Comparison of ENCODE assay signal across 9 cellular contexts in genomic region chr9:128070874-128071273, GRCh38. TPM values are rescaled to one million over a fixed set of nuclear protein-coding genes. Genes with fewer than 3 reads are reported as not detected.
DNase-seq lines count a peak whose midpoint lies in the region; ATAC-seq and TF ChIP-seq lines count a peak whose summit lies in the region.
"Had no signal": no experiment of that assay in that cellular context is flagged by ENCODE, and none has a peak within 500 bp of the region (broad histone marks: within the 10 kb centered on the region; RNA-seq: fewer than 3 reads in every experiment).

No MANE protein-coding gene starts in this region.

- H3K4me1 Mint-ChIP-seq in activated naive CD8-positive, alpha-beta T cell treated with anti-CD3 and anti-CD28 coated beads, Interleukin-2, amount 10 ng/mL, durations not matched to agents 7 days and 5 days, result peaks cover 29% of the 10 kb centered on the region
- H3K4me1 Mint-ChIP-seq in nephron progenitor cell, result peaks cover 39% of the 10 kb centered on the region

- H3K4me3 Mint-ChIP-seq in activated naive CD8-positive, alpha-beta T cell treated with anti-CD3 and anti-CD28 coated beads, Interleukin-2, amount 10 ng/mL, durations not matched to agents 7 days and 5 days, result peak overlapping the region; percentile 94
- H3K4me3 Mint-ChIP-seq in nephron progenitor cell, result peak overlapping the region; percentile 32

- TF ChIP-seq CTCF in AG10803 (conservative IDR thresholded peaks at IDR 0.05; ENCODE audit: low read length) (no peak), HL-60 (IDR thresholded peaks at IDR 0.05; ENCODE audit: insufficient read depth, low read length) (no peak), nephron progenitor cell (IDR thresholded peaks at IDR 0.05) (no peak)

- H3K9me3 Mint-ChIP-seq in activated naive CD8-positive, alpha-beta T cell treated with anti-CD3 and anti-CD28 coated beads, Interleukin-2, amount 10 ng/mL, durations not matched to agents 7 days and 5 days, result no peaks in the 10 kb centered on the region
- no peaks in the 10 kb centered on the region for H3K9me3 Mint-ChIP-seq in nephron progenitor cell

- peak overlapping the region; percentile 32 for H3K4me3 ChIP-seq in AG10803 (ENCODE audit: low read length)
- H3K4me3 ChIP-seq in HL-60 (replicated peaks; ENCODE audit: insufficient read depth, low read length), result no peak overlapping the region

- DNase-seq in AG10803 (ENCODE audit: low read depth) (no peak), HL-60 (ENCODE audit: low read depth in 1 of 2, low spot score in 1 of 2) (peak in 1 of 2 experiments; percentile 41), nephron progenitor cell (no peak), amniotic stem cell (lab: John Stamatoyannopoulos, UW) (no peak), NCI-H2227 (lab: John Stamatoyannopoulos, UW; ENCODE audit: unreplicated experiment) (no peak)
- no peak for DNase-seq in activated naive CD8-positive, alpha-beta T cell treated with anti-CD3 and anti-CD28 coated beads, Interleukin-2, amount 10 ng/mL, durations not matched to agents 7 days and 5 days
- DNase-seq in stimulated activated CD4-positive, alpha-beta T cell treated with anti-CD3 and anti-CD28 coated beads, Interleukin-4, amount 100 ng/mL, for 1 hour, result no peak
- DNase-seq: NK-92 treated with Interleukin-12 subunit alpha and Interleukin-12 subunit beta, amount 100 ng/mL, for 24 hours had no signal

- H3K27me3 ChIP-seq in HL-60 (ENCODE audit: insufficient read depth, poor library complexity, severe bottlenecking), result no peaks in the 10 kb centered on the region

- H3K27me3 Mint-ChIP-seq in activated naive CD8-positive, alpha-beta T cell treated with anti-CD3 and anti-CD28 coated beads, Interleukin-2, amount 10 ng/mL, durations not matched to agents 7 days and 5 days, result no peaks in the 10 kb centered on the region
- H3K27me3 Mint-ChIP-seq in nephron progenitor cell (ENCODE audit: low read depth, poor library complexity), result no peaks in the 10 kb centered on the region

- no peak for ATAC-seq in activated naive CD8-positive, alpha-beta T cell treated with anti-CD3 and anti-CD28 coated beads, Interleukin-2, amount 10 ng/mL, durations not matched to agents 7 days and 5 days (ENCODE audit: low read depth)
- no peak for ATAC-seq in GM21737 (IDR thresholded peaks at IDR 0.05; ENCODE audit: unreplicated experiment)

- H3K36me3 Mint-ChIP-seq in activated naive CD8-positive, alpha-beta T cell treated with anti-CD3 and anti-CD28 coated beads, Interleukin-2, amount 10 ng/mL, durations not matched to agents 7 days and 5 days, result peaks cover 5% of the 10 kb centered on the region
- H3K36me3 Mint-ChIP-seq in nephron progenitor cell (ENCODE audit: low read depth), result peaks cover 3% of the 10 kb centered on the region

- H3K27ac ChIP-seq in HL-60 (replicated peaks), result peak overlapping the region; percentile 74

- POLR2A ChIA-PET in activated naive CD8-positive, alpha-beta T cell treated with anti-CD3 and anti-CD28 coated beads, Interleukin-2, amount 10 ng/mL, durations not matched to agents 7 days and 5 days (lab: Charles Lee), result no interaction called here

- peak overlapping the region; percentile 90 for H3K27ac Mint-ChIP-seq in activated naive CD8-positive, alpha-beta T cell treated with anti-CD3 and anti-CD28 coated beads, Interleukin-2, amount 10 ng/mL, durations not matched to agents 7 days and 5 days
- no peak overlapping the region for H3K27ac Mint-ChIP-seq in nephron progenitor cell

RNA-seq across cellular contexts. Expression of gene SLC25A25, which starts 2.8 kb away (rescaled TPM):
- total RNA-seq in activated naive CD8-positive, alpha-beta T cell treated with anti-CD3 and anti-CD28 coated beads, Interleukin-2, amount 10 ng/mL, durations not matched to agents 7 days and 5 days, result 10 to 100 TPM; 21.2 to 21.8 TPM

RNA-seq across cellular contexts. Expression of gene NAIF1, which starts 3.8 kb away (rescaled TPM):
- total RNA-seq in activated naive CD8-positive, alpha-beta T cell treated with anti-CD3 and anti-CD28 coated beads, Interleukin-2, amount 10 ng/mL, durations not matched to agents 7 days and 5 days, result 10 to 100 TPM; 11.8 to 13.2 TPM

RNA-seq across cellular contexts. Expression of gene PTGES2, which starts 56.7 kb away (rescaled TPM):
- total RNA-seq in activated naive CD8-positive, alpha-beta T cell treated with anti-CD3 and anti-CD28 coated beads, Interleukin-2, amount 10 ng/mL, durations not matched to agents 7 days and 5 days, result 10 to 100 TPM; 51.8 to 53.2 TPM
